ENCODE assay signal across 15 cellular contexts in genomic region chr1:218874313-218874712, GRCh38.
DNase-seq lines count a peak whose midpoint lies in the region; ATAC-seq, FAIRE-seq and TF ChIP-seq lines count a peak whose summit lies in the region.
"Had no signal": no experiment of that assay in that cellular context is flagged by ENCODE, and none has a peak within 500 bp of the region (broad histone marks: within the 10 kb centered on the region; RNA-seq: fewer than 3 reads in every experiment).

No MANE protein-coding gene starts in this region.

- ATAC-seq in GM18505 (IDR thresholded peaks at IDR 0.05; ENCODE audit: unreplicated experiment) (no peak), HG03280 (IDR thresholded peaks at IDR 0.05; ENCODE audit: unreplicated experiment) (no peak), GM18520 (IDR thresholded peaks at IDR 0.05; ENCODE audit: unreplicated experiment) (no peak)
- ATAC-seq: activated CD8-positive, alpha-beta T cell treated with anti-CD3 and anti-CD28 coated beads, Interleukin-2, amount 10 ng/mL, durations not matched to agents 7 days and 5 days; left lobe of liver had no signal

- no peak overlapping the region for H3K27ac Mint-ChIP-seq in activated CD4-positive, alpha-beta T cell treated with anti-CD3 and anti-CD28 coated beads, Interleukin-2, amount 10 ng/mL, durations not matched to agents 24 days and 14 days
- H3K27ac Mint-ChIP-seq: activated CD8-positive, alpha-beta T cell treated with anti-CD3 and anti-CD28 coated beads, Interleukin-2, amount 10 ng/mL, durations not matched to agents 7 days and 5 days; activated naive CD8-positive, alpha-beta T cell treated with anti-CD3 and anti-CD28 coated beads, Interleukin-2, amount 10 ng/mL, durations not matched to agents 7 days and 5 days had no signal

- no peak overlapping the region for H3K4me3 Mint-ChIP-seq in activated CD4-positive, alpha-beta T cell treated with anti-CD3 and anti-CD28 coated beads, Interleukin-2, amount 10 ng/mL, durations not matched to agents 24 days and 14 days
- H3K4me3 Mint-ChIP-seq: activated CD8-positive, alpha-beta T cell treated with anti-CD3 and anti-CD28 coated beads, Interleukin-2, amount 10 ng/mL, durations not matched to agents 7 days and 5 days; activated naive CD8-positive, alpha-beta T cell treated with anti-CD3 and anti-CD28 coated beads, Interleukin-2, amount 10 ng/mL, durations not matched to agents 7 days and 5 days had no signal

- DNase-seq in D721Med (ENCODE audit: insufficient read length, low spot score) (no peak), Kasumi-1 (lab: John Stamatoyannopoulos, UW) (peak; percentile 97), SW480 (ENCODE audit: low spot score) (peak; percentile 76), iris pigment epithelial cell (ENCODE audit: low read depth) (peak; percentile 99)
- DNase-seq in activated CD4-positive, alpha-beta T cell treated with anti-CD3 and anti-CD28 coated beads, Interleukin-2, amount 10 ng/mL, durations not matched to agents 24 days and 14 days = no peak
- DNase-seq: activated CD8-positive, alpha-beta T cell treated with anti-CD3 and anti-CD28 coated beads, Interleukin-2, amount 10 ng/mL, durations not matched to agents 7 days and 5 days; activated naive CD8-positive, alpha-beta T cell treated with anti-CD3 and anti-CD28 coated beads, Interleukin-2, amount 10 ng/mL, durations not matched to agents 7 days and 5 days; NCI-H2107; posterior cingulate gyrus; SHP77; tibial artery had no signal

- TF ChIP-seq POLR2A in GM18505 (IDR thresholded peaks at IDR 0.05; ENCODE audit: borderline replicate concordance, extremely low read depth, insufficient read depth, insufficient read length) = no peak

- no peaks in the 10 kb centered on the region for H3K27me3 Mint-ChIP-seq in activated CD4-positive, alpha-beta T cell treated with anti-CD3 and anti-CD28 coated beads, Interleukin-2, amount 10 ng/mL, durations not matched to agents 24 days and 14 days
- H3K27me3 Mint-ChIP-seq: activated naive CD8-positive, alpha-beta T cell treated with anti-CD3 and anti-CD28 coated beads, Interleukin-2, amount 10 ng/mL, durations not matched to agents 7 days and 5 days had no signal

- no peaks in the 10 kb centered on the region for H3K9me3 Mint-ChIP-seq in activated CD4-positive, alpha-beta T cell treated with anti-CD3 and anti-CD28 coated beads, Interleukin-2, amount 10 ng/mL, durations not matched to agents 24 days and 14 days

- intact Hi-C loops in activated CD4-positive, alpha-beta T cell treated with anti-CD3 and anti-CD28 coated beads, Interleukin-2, amount 10 ng/mL, durations not matched to agents 24 days and 14 days (cut with micrococcal nuclease) = no loop called here

- FAIRE-seq in D721Med (lab: Jason Lieb, UNC) = peak; percentile 35

- H3K4me1 Mint-ChIP-seq in activated CD4-positive, alpha-beta T cell treated with anti-CD3 and anti-CD28 coated beads, Interleukin-2, amount 10 ng/mL, durations not matched to agents 24 days and 14 days = peaks cover 3% of the 10 kb centered on the region

- H3K36me3 Mint-ChIP-seq in activated CD4-positive, alpha-beta T cell treated with anti-CD3 and anti-CD28 coated beads, Interleukin-2, amount 10 ng/mL, durations not matched to agents 24 days and 14 days (ENCODE audit: low read depth) = no peaks in the 10 kb centered on the region
- H3K36me3 Mint-ChIP-seq: activated naive CD8-positive, alpha-beta T cell treated with anti-CD3 and anti-CD28 coated beads, Interleukin-2, amount 10 ng/mL, durations not matched to agents 7 days and 5 days had no signal

- TF ChIP-seq CTCF in D721Med (IDR thresholded peaks at IDR 0.05; ENCODE audit: insufficient read depth, missing control alignments) = no peak

Comparison
In these comparisons a context has a peak if more than half of its experiments do, and no peak if none do; other contexts are left out.
1. DNase-seq: peak in Kasumi-1 (2 of 2), SW480 (single experiment) and iris pigment epithelial cell (single experiment); none in D721Med (single experiment) and activated CD4-positive, alpha-beta T cell treated with anti-CD3 and anti-CD28 coated beads, Interleukin-2, amount 10 ng/mL, durations not matched to agents 24 days and 14 days (single experiment).